19 cellular contexts compared by ENCODE assay signal in the genomic region with DNA sequence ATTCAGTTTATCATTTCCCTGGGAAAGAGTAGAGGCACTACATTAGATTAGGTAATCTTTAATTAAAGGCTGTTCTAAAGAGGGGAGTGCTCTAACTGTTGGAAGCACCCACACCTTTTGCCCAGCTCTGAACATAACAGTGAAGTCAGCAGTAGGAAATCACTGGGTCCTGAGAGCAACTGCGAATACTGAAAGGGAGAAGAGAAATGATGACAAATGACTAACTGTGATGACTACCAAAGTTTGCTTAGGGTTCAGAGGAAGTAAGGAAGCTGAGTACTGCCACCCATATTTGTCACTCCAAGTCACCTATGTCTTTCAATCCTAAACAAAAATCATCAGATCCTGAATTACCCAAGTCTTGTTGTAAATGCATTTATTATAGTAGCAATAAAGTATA.
DNase-seq lines count a peak whose midpoint lies in the region; ATAC-seq and TF ChIP-seq lines count a peak whose summit lies in the region.
"Had no signal": no experiment of that assay in that cellular context is flagged by ENCODE, and none has a peak within 500 bp of the region (broad histone marks: within the 10 kb centered on the region; RNA-seq: fewer than 3 reads in every experiment).

No MANE protein-coding gene starts in this region.

- peak; percentile 60 for ATAC-seq in stimulated activated effector memory CD8-positive, alpha-beta T cell treated with anti-CD3 and anti-CD28 coated beads, Interleukin-12 subunit alpha, Interleukin-12 subunit beta, amount 100 ng/mL, for 72 hours
- no peak for ATAC-seq in activated naive CD8-positive, alpha-beta T cell treated with anti-CD3 and anti-CD28 coated beads, Interleukin-2, amount 50 U/mL, for 24 hours

- H3K4me1 Mint-ChIP-seq in stimulated activated effector memory CD8-positive, alpha-beta T cell treated with anti-CD3 and anti-CD28 coated beads, Interleukin-12 subunit alpha, Interleukin-12 subunit beta, amount 100 ng/mL, for 72 hours, result no peaks in the 10 kb centered on the region
- no peaks in the 10 kb centered on the region for H3K4me1 Mint-ChIP-seq in activated naive CD8-positive, alpha-beta T cell treated with anti-CD3 and anti-CD28 coated beads, Interleukin-2, amount 50 U/mL, for 24 hours
- H3K4me1 Mint-ChIP-seq: CD14-positive monocyte had no signal

- peaks cover 18% of the 10 kb centered on the region for H3K4me1 ChIP-seq in SJSA1 (replicated peaks)

- H3K27me3 ChIP-seq in SJSA1 (replicated peaks), result no peaks in the 10 kb centered on the region

- DNase-seq in DMS53 (lab: John Stamatoyannopoulos, UW) (peak; percentile 18), DMS53 treated with DMSO at 0.1 percent for 48 hours (lab: John Stamatoyannopoulos, UW; ENCODE audit: unreplicated experiment) (no peak), SJSA1 (ENCODE audit: low read depth in 1 of 2, low spot score in 2 of 2) (peak in 1 of 2 experiments; percentile 27), epithelial cell of esophagus (ENCODE audit: low read depth) (peak; percentile 68), activated T-cell treated with anti-CD3 and anti-CD28 coated beads for 4 hours (no peak)
- no peak for DNase-seq in stimulated activated effector memory CD8-positive, alpha-beta T cell treated with anti-CD3 and anti-CD28 coated beads, Interleukin-12 subunit alpha, Interleukin-12 subunit beta, amount 100 ng/mL, for 72 hours (ENCODE audit: low spot score in 2 of 2)
- DNase-seq in activated naive CD8-positive, alpha-beta T cell treated with anti-CD3 and anti-CD28 coated beads, Interleukin-2, amount 50 U/mL, for 24 hours, result no peak
- no peak for DNase-seq in activated CD4-positive, CD25-positive, alpha-beta regulatory T cell treated with anti-CD3 and anti-CD28 coated beads, Interleukin-2, amount 50 U/mL, for 72 hours
- DNase-seq: H7; Kasumi-1; MM.1S; NCI-H1105 treated with DMSO at 0.1 percent for 48 hours; NCI-H1694; NCI-H2081 treated with DMSO at 0.1 percent for 48 hours; NK-92 treated with Interleukin-12 subunit alpha and Interleukin-12 subunit beta, amount 100 ng/mL, for 24 hours; OCI-M1; SIG-M5 had no signal

- no peak overlapping the region for H3K4me3 Mint-ChIP-seq in stimulated activated effector memory CD8-positive, alpha-beta T cell treated with anti-CD3 and anti-CD28 coated beads, Interleukin-12 subunit alpha, Interleukin-12 subunit beta, amount 100 ng/mL, for 72 hours
- no peak overlapping the region for H3K4me3 Mint-ChIP-seq in activated naive CD8-positive, alpha-beta T cell treated with anti-CD3 and anti-CD28 coated beads, Interleukin-2, amount 50 U/mL, for 24 hours
- H3K4me3 Mint-ChIP-seq: CD14-positive monocyte had no signal

- peak overlapping the region; percentile 15; the same call in 1 of the 2 replicates for H3K27ac ChIP-seq in SJSA1
- H3K27ac ChIP-seq: 22Rv1 had no signal

- H3K36me3 Mint-ChIP-seq in stimulated activated effector memory CD8-positive, alpha-beta T cell treated with anti-CD3 and anti-CD28 coated beads, Interleukin-12 subunit alpha, Interleukin-12 subunit beta, amount 100 ng/mL, for 72 hours, result no peaks in the 10 kb centered on the region
- H3K36me3 Mint-ChIP-seq in activated naive CD8-positive, alpha-beta T cell treated with anti-CD3 and anti-CD28 coated beads, Interleukin-2, amount 50 U/mL, for 24 hours (ENCODE audit: low read depth), result no peaks in the 10 kb centered on the region
- H3K36me3 Mint-ChIP-seq: CD14-positive monocyte had no signal

- H3K4me3 ChIP-seq in SJSA1 (no peak overlapping the region), epithelial cell of esophagus (ENCODE audit: low read length) (no peak overlapping the region)

- TF ChIP-seq CTCF in epithelial cell of esophagus (IDR thresholded peaks at IDR 0.05; ENCODE audit: insufficient read depth, low read depth, low read length, missing control alignments), result no peak

- H3K36me3 ChIP-seq in SJSA1, result peaks cover 12% of the 10 kb centered on the region; the same call in 1 of the 2 replicates

- no peaks in the 10 kb centered on the region for H3K9me3 ChIP-seq in SJSA1 (replicated peaks)

- H3K27me3 Mint-ChIP-seq in activated naive CD8-positive, alpha-beta T cell treated with anti-CD3 and anti-CD28 coated beads, Interleukin-2, amount 50 U/mL, for 24 hours, result no peaks in the 10 kb centered on the region

- no peaks in the 10 kb centered on the region for H3K9me3 Mint-ChIP-seq in stimulated activated effector memory CD8-positive, alpha-beta T cell treated with anti-CD3 and anti-CD28 coated beads, Interleukin-12 subunit alpha, Interleukin-12 subunit beta, amount 100 ng/mL, for 72 hours
- H3K9me3 Mint-ChIP-seq in activated naive CD8-positive, alpha-beta T cell treated with anti-CD3 and anti-CD28 coated beads, Interleukin-2, amount 50 U/mL, for 24 hours, result no peaks in the 10 kb centered on the region

- H3K27ac Mint-ChIP-seq in stimulated activated effector memory CD8-positive, alpha-beta T cell treated with anti-CD3 and anti-CD28 coated beads, Interleukin-12 subunit alpha, Interleukin-12 subunit beta, amount 100 ng/mL, for 72 hours, result no peak overlapping the region
- no peak overlapping the region for H3K27ac Mint-ChIP-seq in activated naive CD8-positive, alpha-beta T cell treated with anti-CD3 and anti-CD28 coated beads, Interleukin-2, amount 50 U/mL, for 24 hours

Comparison
In these comparisons a context has a peak if more than half of its experiments do, and no peak if none do; other contexts are left out.
1. DNase-seq: peak in DMS53 (single experiment) and epithelial cell of esophagus (single experiment); none in DMS53 treated with DMSO at 0.1 percent for 48 hours (single experiment), stimulated activated effector memory CD8-positive, alpha-beta T cell treated with anti-CD3 and anti-CD28 coated beads, Interleukin-12 subunit alpha, Interleukin-12 subunit beta, amount 100 ng/mL, for 72 hours (0 of 2), activated naive CD8-positive, alpha-beta T cell treated with anti-CD3 and anti-CD28 coated beads, Interleukin-2, amount 50 U/mL, for 24 hours (single experiment), activated CD4-positive, CD25-positive, alpha-beta regulatory T cell treated with anti-CD3 and anti-CD28 coated beads, Interleukin-2, amount 50 U/mL, for 72 hours (single experiment) and activated T-cell treated with anti-CD3 and anti-CD28 coated beads for 4 hours (single experiment).